ENCODE assay signal across 24 cellular contexts in genomic region chr11:68660066-68660810, GRCh38. TPM values are rescaled to one million over a fixed set of nuclear protein-coding genes. Genes with fewer than 3 reads are reported as not detected.
"Had no signal": no experiment of that assay in that cellular context is flagged by ENCODE, and none has a peak within 500 bp of the region (broad histone marks: within the 10 kb centered on the region; RNA-seq: fewer than 3 reads in every experiment).

No MANE protein-coding gene starts in this region.

- H3K9me3 ChIP-seq: colonic mucosa, gastrocnemius medialis, neutrophil, prostate gland, thyroid gland had no signal

- H3K36me3 ChIP-seq: colonic mucosa, gastrocnemius medialis, neutrophil, prostate gland, right atrium auricular region, spleen, stomach, thyroid gland had no signal

- H3K27ac Mint-ChIP-seq: dendritic cell treated with granulocyte-macrophage colony-stimulating factor and Interleukin-4, amounts not matched to agents 40 ng/mL and 50 ng/mL, for 4 days; endodermal cell; memory B cell; natural killer cell; stimulated activated naive B cell treated with anti-CD40 and anti-IgM and Interleukin-4, amounts not matched to agents 10 μg/mL and 1 μg/mL and 100 μg/mL, for 72 hours had no signal

- H3K27ac ChIP-seq: colonic mucosa, epithelial cell of prostate, neutrophil, parathyroid adenoma, right atrium auricular region, spleen, stomach had no signal

- H3K36me3 Mint-ChIP-seq: memory B cell; natural killer cell; stimulated activated naive B cell treated with anti-CD40 and anti-IgM and Interleukin-4, amounts not matched to agents 10 μg/mL and 1 μg/mL and 100 μg/mL, for 72 hours had no signal

- H3K4me1 Mint-ChIP-seq: endodermal cell; memory B cell; natural killer cell; stimulated activated naive B cell treated with anti-CD40 and anti-IgM and Interleukin-4, amounts not matched to agents 10 μg/mL and 1 μg/mL and 100 μg/mL, for 72 hours had no signal

- H3K9me3 Mint-ChIP-seq: dendritic cell treated with granulocyte-macrophage colony-stimulating factor and Interleukin-4, amounts not matched to agents 40 ng/mL and 50 ng/mL, for 4 days; natural killer cell had no signal

- ATAC-seq: esophagus mucosa; gastrocnemius medialis; natural killer cell; stimulated activated naive B cell treated with anti-CD40 and anti-IgM and Interleukin-4, amounts not matched to agents 10 μg/mL and 1 μg/mL and 100 μg/mL, for 72 hours had no signal

- H3K4me1 ChIP-seq: colonic mucosa, parathyroid adenoma, spleen had no signal

- DNase-seq: colonic mucosa; effector CD8-positive, alpha-beta T cell; endodermal cell; foreskin fibroblast; gastrocnemius medialis; kidney glomerular epithelial cell; natural killer cell; stimulated activated CD4-positive, alpha-beta T cell treated with anti-CD3 and anti-CD28 coated beads, Interleukin-4, amount 100 ng/mL, for 4 hours; stimulated activated naive B cell treated with anti-CD40 and anti-IgM and Interleukin-4, amounts not matched to agents 10 μg/mL and 1 μg/mL and 100 μg/mL, for 72 hours; stomach; thyroid gland; trophoblast cell had no signal

- H3K4me3 Mint-ChIP-seq: dendritic cell treated with granulocyte-macrophage colony-stimulating factor and Interleukin-4, amounts not matched to agents 40 ng/mL and 50 ng/mL, for 4 days; endodermal cell; memory B cell; natural killer cell; stimulated activated naive B cell treated with anti-CD40 and anti-IgM and Interleukin-4, amounts not matched to agents 10 μg/mL and 1 μg/mL and 100 μg/mL, for 72 hours had no signal

- H3K4me3 ChIP-seq: colonic mucosa, gastrocnemius medialis, lung, prostate gland, right atrium auricular region, skin epidermis, spleen, stomach, thyroid gland had no signal

- H3K27me3 Mint-ChIP-seq: dendritic cell treated with granulocyte-macrophage colony-stimulating factor and Interleukin-4, amounts not matched to agents 40 ng/mL and 50 ng/mL, for 4 days had no signal

- H3K9ac ChIP-seq: parathyroid adenoma had no signal

- H3K27me3 ChIP-seq: colonic mucosa, right atrium auricular region, thyroid gland had no signal

RNA-seq across cellular contexts. Expression of gene GAL, which starts 24.1 kb away (rescaled TPM):
- total RNA-seq: gastrocnemius medialis, mononuclear cell, natural killer cell, right atrium auricular region, spleen had no signal
